In the genomic region with DNA sequence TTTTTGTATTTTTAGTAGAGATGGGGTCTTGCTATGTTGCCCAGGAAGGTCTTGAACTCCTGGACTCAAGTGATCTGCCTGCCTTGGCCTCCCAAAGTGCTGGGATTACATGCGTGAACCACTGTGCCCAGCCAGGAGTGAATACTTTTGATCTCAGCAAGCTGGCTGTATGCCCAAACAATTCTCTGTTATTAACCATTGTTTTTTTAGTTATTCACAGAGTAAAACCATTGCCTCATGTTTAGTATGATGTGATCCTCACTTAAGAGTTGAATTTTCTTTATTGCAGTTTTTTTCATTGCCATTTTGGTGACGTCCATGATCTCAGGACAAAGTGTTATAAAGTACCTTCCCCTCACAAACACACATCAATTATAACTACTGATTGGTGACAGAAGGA, we compare ENCODE assay signal across 2 cellular contexts.
TF ChIP-seq lines count a peak whose summit lies in the region.

No MANE protein-coding gene starts in this region.

TF ChIP-seq in A549, 52 proteins besides CTCF, POLR2A, EP300 and RAD21:
- TF ChIP-seq POLR2AphosphoS2 (conservative IDR thresholded peaks at IDR 0.05; ENCODE audit: low read length): no peak
- TF ChIP-seq, protein P1, sequence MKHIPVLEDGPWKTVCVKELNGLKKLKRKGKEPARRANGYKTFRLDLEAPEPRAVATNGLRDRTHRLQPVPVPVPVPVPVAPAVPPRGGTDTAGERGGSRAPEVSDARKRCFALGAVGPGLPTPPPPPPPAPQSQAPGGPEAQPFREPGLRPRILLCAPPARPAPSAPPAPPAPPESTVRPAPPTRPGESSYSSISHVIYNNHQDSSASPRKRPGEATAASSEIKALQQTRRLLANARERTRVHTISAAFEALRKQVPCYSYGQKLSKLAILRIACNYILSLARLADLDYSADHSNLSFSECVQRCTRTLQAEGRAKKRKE (CRISPR knock-in tag; IDR thresholded peaks at IDR 0.05; ENCODE audit: low read depth): no peak
- no peak for TF ChIP-seq CEBPB (IDR thresholded peaks at IDR 0.05)
- TF ChIP-seq TP53 (CRISPR knock-in tag; IDR thresholded peaks at IDR 0.05): no peak
- no peak for TF ChIP-seq HOXA7 (CRISPR knock-in tag; IDR thresholded peaks at IDR 0.05)
- no peak for TF ChIP-seq ZSCAN20 (CRISPR knock-in tag; IDR thresholded peaks at IDR 0.05)
- no peak for TF ChIP-seq CBX8 (IDR thresholded peaks at IDR 0.05)
- TF ChIP-seq FOSB (CRISPR knock-in tag; IDR thresholded peaks at IDR 0.05): no peak
- TF ChIP-seq RCOR1 (IDR thresholded peaks at IDR 0.05; ENCODE audit: low read depth, low read length): no peak
- no peak for TF ChIP-seq RFX5 (IDR thresholded peaks at IDR 0.05)
- TF ChIP-seq SREBF2 (IDR thresholded peaks at IDR 0.05): no peak
- TF ChIP-seq ZC3H11A (IDR thresholded peaks at IDR 0.05): no peak
- TF ChIP-seq KDM5A (IDR thresholded peaks at IDR 0.05): no peak
- TF ChIP-seq, protein P2, sequence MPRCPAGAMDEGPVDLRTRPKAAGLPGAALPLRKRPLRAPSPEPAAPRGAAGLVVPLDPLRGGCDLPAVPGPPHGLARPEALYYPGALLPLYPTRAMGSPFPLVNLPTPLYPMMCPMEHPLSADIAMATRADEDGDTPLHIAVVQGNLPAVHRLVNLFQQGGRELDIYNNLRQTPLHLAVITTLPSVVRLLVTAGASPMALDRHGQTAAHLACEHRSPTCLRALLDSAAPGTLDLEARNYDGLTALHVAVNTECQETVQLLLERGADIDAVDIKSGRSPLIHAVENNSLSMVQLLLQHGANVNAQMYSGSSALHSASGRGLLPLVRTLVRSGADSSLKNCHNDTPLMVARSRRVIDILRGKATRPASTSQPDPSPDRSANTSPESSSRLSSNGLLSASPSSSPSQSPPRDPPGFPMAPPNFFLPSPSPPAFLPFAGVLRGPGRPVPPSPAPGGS (IDR thresholded peaks at IDR 0.05): no peak
- TF ChIP-seq, protein P3, sequence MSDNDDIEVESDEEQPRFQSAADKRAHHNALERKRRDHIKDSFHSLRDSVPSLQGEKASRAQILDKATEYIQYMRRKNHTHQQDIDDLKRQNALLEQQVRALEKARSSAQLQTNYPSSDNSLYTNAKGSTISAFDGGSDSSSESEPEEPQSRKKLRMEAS (IDR thresholded peaks at IDR 0.05): no peak
- TF ChIP-seq GATA3 (IDR thresholded peaks at IDR 0.05; ENCODE audit: borderline replicate concordance): no peak

TF ChIP-seq in endothelial cell of umbilical vein, 7 proteins besides CTCF, POLR2A, EP300 and RAD21:
- TF ChIP-seq MYC (IDR thresholded peaks at IDR 0.05; ENCODE audit: low read depth, low read length) (no peak), JUN (IDR thresholded peaks at IDR 0.05; ENCODE audit: borderline replicate concordance, insufficient read depth, insufficient read length, low read depth) (no peak), POLR2AphosphoS5 (IDR thresholded peaks at IDR 0.05; ENCODE audit: insufficient read depth, low read depth, low read length) (no peak), EZH2 (IDR thresholded peaks at IDR 0.05; ENCODE audit: borderline replicate concordance, low read depth, low read length, severe bottlenecking) (no peak), GATA2 (IDR thresholded peaks at IDR 0.05; ENCODE audit: insufficient read depth, insufficient read length, low read depth, low read length) (no peak), FOS (IDR thresholded peaks at IDR 0.05; ENCODE audit: borderline replicate concordance, insufficient read depth, low read length) (no peak)
- TF ChIP-seq, protein P3 (IDR thresholded peaks at IDR 0.05; ENCODE audit: insufficient read depth, insufficient read length): no peak
